ENCODE assay signal across 16 cellular contexts in the genomic region with DNA sequence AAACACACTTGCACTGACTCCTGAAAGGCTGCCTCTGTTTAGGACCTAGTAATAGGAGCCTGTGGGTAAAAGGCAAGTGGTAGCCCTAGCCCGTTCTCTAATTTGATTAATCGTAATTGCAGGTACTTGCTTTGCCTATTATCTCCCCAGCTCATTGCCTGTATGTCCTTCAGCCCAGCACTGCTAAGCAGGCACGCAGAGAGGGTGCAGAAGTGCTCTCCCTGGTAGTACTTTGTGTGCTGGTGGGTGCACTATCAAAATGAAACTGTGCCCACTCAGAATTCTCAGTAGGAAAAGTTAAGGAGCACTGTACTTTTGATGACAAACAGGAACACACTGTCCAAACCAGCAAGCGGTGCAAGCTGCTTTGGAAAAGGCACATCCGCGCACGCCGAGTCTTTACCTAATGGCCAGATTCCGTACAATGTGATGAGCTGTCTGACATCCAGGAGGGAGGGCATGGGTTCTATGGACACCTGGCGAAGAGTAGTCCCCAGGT.
A peak's percentile ranks its signal among the peaks of the same experiment; 100 is the strongest.
DNase-seq lines count a peak whose midpoint lies in the region; ATAC-seq and TF ChIP-seq lines count a peak whose summit lies in the region.
"Had no signal": no experiment of that assay in that cellular context is flagged by ENCODE, and none has a peak within 500 bp of the region (broad histone marks: within the 10 kb centered on the region; RNA-seq: fewer than 3 reads in every experiment).

No MANE protein-coding gene starts in this region.

- H3K36me3 Mint-ChIP-seq in activated T-cell treated with anti-CD3 and anti-CD28 coated beads, Interleukin-2, amount 50 U/mL, for 4 hours (ENCODE audit: insufficient read depth): no peaks in the 10 kb centered on the region
- H3K36me3 Mint-ChIP-seq in central memory CD8-positive, alpha-beta T cell (ENCODE audit: insufficient read depth): peaks cover 2% of the 10 kb centered on the region
- H3K36me3 Mint-ChIP-seq in osteocyte (ENCODE audit: unreplicated experiment): no peaks in the 10 kb centered on the region

- ATAC-seq in activated T-cell treated with anti-CD3 and anti-CD28 coated beads, Interleukin-2, amount 50 U/mL, for 4 hours: no peak
- ATAC-seq in central memory CD8-positive, alpha-beta T cell (replicated peaks; ENCODE audit: extremely low read depth, poor library complexity, severe bottlenecking): no peak
- ATAC-seq in GM19328 (IDR thresholded peaks at IDR 0.05; ENCODE audit: unreplicated experiment) (no peak), GM18517 (IDR thresholded peaks at IDR 0.05; ENCODE audit: unreplicated experiment) (no peak)

- peak overlapping the region; percentile 7 for H3K27ac Mint-ChIP-seq in central memory CD8-positive, alpha-beta T cell (ENCODE audit: low read depth)
- H3K27ac Mint-ChIP-seq in osteocyte (ENCODE audit: unreplicated experiment): no peak overlapping the region

- H3K27me3 Mint-ChIP-seq in activated T-cell treated with anti-CD3 and anti-CD28 coated beads, Interleukin-2, amount 50 U/mL, for 4 hours (ENCODE audit: low read depth): peaks cover 18% of the 10 kb centered on the region
- peaks cover 63% of the 10 kb centered on the region for H3K27me3 Mint-ChIP-seq in central memory CD8-positive, alpha-beta T cell
- H3K27me3 Mint-ChIP-seq in osteocyte (ENCODE audit: unreplicated experiment): peaks cover 43% of the 10 kb centered on the region

- H3K9me3 Mint-ChIP-seq in activated T-cell treated with anti-CD3 and anti-CD28 coated beads, Interleukin-2, amount 50 U/mL, for 4 hours: no peaks in the 10 kb centered on the region
- H3K9me3 Mint-ChIP-seq in central memory CD8-positive, alpha-beta T cell: no peaks in the 10 kb centered on the region
- H3K9me3 Mint-ChIP-seq in osteocyte (ENCODE audit: unreplicated experiment): no peaks in the 10 kb centered on the region

- TF ChIP-seq CTCF in osteocyte (IDR thresholded peaks at IDR 0.05): no peak

- DNase-seq in activated T-cell treated with anti-CD3 and anti-CD28 coated beads, Interleukin-2, amount 50 U/mL, for 4 hours: no peak
- no peak for DNase-seq in activated T-cell treated with anti-CD3 and anti-CD28 coated beads, Interleukin-2, amount 50 U/mL, for 1 hour
- peak; percentile 20 for DNase-seq in NCI-H1048 (lab: John Stamatoyannopoulos, UW)
- DNase-seq in central memory CD8-positive, alpha-beta T cell (ENCODE audit: low spot score in 2 of 2): no peak
- peak; percentile 49 for DNase-seq in osteocyte (ENCODE audit: extremely low spot score, unreplicated experiment)
- DNase-seq in GDM1 (lab: John Stamatoyannopoulos, UW): no peak
- DNase-seq: DMS79 treated with DMSO at 0.1 percent for 48 hours, GOT3, NCI-H1105, NCI-H187, NCI-H2107, NCI-H226, NCI-H524, Peyer's patch had no signal

- H3K4me1 Mint-ChIP-seq in activated T-cell treated with anti-CD3 and anti-CD28 coated beads, Interleukin-2, amount 50 U/mL, for 4 hours (ENCODE audit: low read depth): peaks cover 34% of the 10 kb centered on the region
- H3K4me1 Mint-ChIP-seq in central memory CD8-positive, alpha-beta T cell: peaks cover 35% of the 10 kb centered on the region
- H3K4me1 Mint-ChIP-seq in osteocyte (ENCODE audit: unreplicated experiment): no peaks in the 10 kb centered on the region

- H3K4me3 Mint-ChIP-seq in activated T-cell treated with anti-CD3 and anti-CD28 coated beads, Interleukin-2, amount 50 U/mL, for 4 hours: peak overlapping the region; percentile 40
- peak overlapping the region; percentile 69 for H3K4me3 Mint-ChIP-seq in central memory CD8-positive, alpha-beta T cell
- no peak overlapping the region for H3K4me3 Mint-ChIP-seq in osteocyte (ENCODE audit: unreplicated experiment)

Comparison
In these comparisons a context has a peak if more than half of its experiments do, and no peak if none do; other contexts are left out.
1. DNase-seq: peak in NCI-H1048 (single experiment) and osteocyte (single experiment); none in activated T-cell treated with anti-CD3 and anti-CD28 coated beads, Interleukin-2, amount 50 U/mL, for 4 hours (single experiment), activated T-cell treated with anti-CD3 and anti-CD28 coated beads, Interleukin-2, amount 50 U/mL, for 1 hour (single experiment), central memory CD8-positive, alpha-beta T cell (0 of 2) and GDM1 (single experiment).